Comparison of ENCODE assay signal across 10 cellular contexts in genomic region chr7:146138926-146139325, GRCh38. TPM values are rescaled to one million over a fixed set of nuclear protein-coding genes. Genes with fewer than 3 reads are reported as not detected.
"Had no signal": no experiment of that assay in that cellular context is flagged by ENCODE, and none has a peak within 500 bp of the region (broad histone marks: within the 10 kb centered on the region; RNA-seq: fewer than 3 reads in every experiment).

No MANE protein-coding gene starts in this region.

- H3K4me1 ChIP-seq: HAP-1 had no signal

- H3K36me3 Mint-ChIP-seq: IgD-negative memory B cell had no signal

- H3K9me3 ChIP-seq: HAP-1 had no signal

- H3K27me3 Mint-ChIP-seq: IgD-negative memory B cell had no signal

- H3K4me3 Mint-ChIP-seq: HFFc6, IgD-negative memory B cell had no signal

- H3K4me1 Mint-ChIP-seq: IgD-negative memory B cell had no signal

- FAIRE-seq: HepG2 had no signal

- H3K27ac ChIP-seq: GM23248, HL-60 had no signal

- ATAC-seq: HCT116, HepG2 had no signal

- H3K27ac Mint-ChIP-seq: HFFc6, IgD-negative memory B cell had no signal

- DNase-seq: GM23248, GOT3, H7, HFFc6 had no signal

- H3K4me3 ChIP-seq: GM23248, HAP-1 had no signal

- H3K9me3 Mint-ChIP-seq: IgD-negative memory B cell had no signal

- H3K36me3 ChIP-seq: HAP-1 had no signal

RNA-seq across cellular contexts. Expression of gene CNTNAP2, which starts 22.3 kb away (rescaled TPM):
- total RNA-seq: GM23248, HT1080 had no signal
- polyA plus RNA-seq: GM23248 had no signal
